18 cellular contexts compared by ENCODE assay signal in the genomic region with DNA sequence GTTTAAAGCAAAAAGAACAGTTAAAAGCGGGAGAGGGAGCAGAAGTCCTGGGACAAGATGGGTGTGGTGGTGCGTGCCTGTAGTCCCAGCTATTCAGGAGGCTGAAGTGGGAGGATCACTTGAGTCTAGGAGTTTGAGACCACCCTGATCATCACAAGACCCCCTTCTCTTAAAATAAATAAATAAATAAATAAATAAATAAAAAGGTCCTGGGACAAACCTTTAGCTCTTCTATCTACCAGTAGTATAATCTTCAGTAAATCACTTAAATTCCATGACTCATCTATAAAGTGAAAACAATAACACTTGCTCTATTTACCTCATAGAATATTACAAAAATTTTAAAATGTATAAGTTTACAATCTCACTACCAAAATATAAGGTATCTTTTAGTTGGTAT. TPM values are rescaled to one million over a fixed set of nuclear protein-coding genes. Genes with fewer than 3 reads are reported as not detected.
DNase-seq lines count a peak whose midpoint lies in the region; ATAC-seq and TF ChIP-seq lines count a peak whose summit lies in the region.
"Had no signal": no experiment of that assay in that cellular context is flagged by ENCODE, and none has a peak within 500 bp of the region (broad histone marks: within the 10 kb centered on the region; RNA-seq: fewer than 3 reads in every experiment).

No MANE protein-coding gene starts in this region.

- H2AK9ac ChIP-seq in IMR-90 (replicated peaks; ENCODE audit: low read depth, low read length, poor library complexity), result no peak overlapping the region

- dilution Hi-C loops in IMR-90 (cut with HindIII; ENCODE audit: low sequenced_read_pairs, unreplicated experiment), result no loop called here

- H3K56ac ChIP-seq in IMR-90 (ENCODE audit: extremely low read depth, insufficient read depth, low read length), result no peak overlapping the region

- H3K18ac ChIP-seq in IMR-90 (ENCODE audit: low read depth, low read length) (no peak overlapping the region), trophoblast cell (ENCODE audit: low read length) (no peak overlapping the region)

- H4K91ac ChIP-seq in IMR-90 (ENCODE audit: insufficient read depth, low read depth, low read length) (no peak overlapping the region), trophoblast cell (ENCODE audit: low read depth, low read length) (no peak overlapping the region)

- H3K4ac ChIP-seq in IMR-90 (ENCODE audit: low read depth, low read length), result no peak overlapping the region
- peak overlapping the region; percentile 94 for H3K4ac ChIP-seq in trophoblast cell (ENCODE audit: low read depth, low read length)

- no CpG with 5 or more reads among the region's 2 CpGs for WGBS in IMR-90 (ENCODE audit: extremely low coverage in 2 of 2, insufficient read length in 1 of 2), 2 experiments
- WGBS in trophoblast cell (ENCODE audit: extremely low coverage, insufficient coverage, insufficient read length), result no CpG with 5 or more reads among the region's 2 CpGs

- H3K36me3 ChIP-seq in ACC112 (ENCODE audit: insufficient read depth, low read length), result no peaks in the 10 kb centered on the region; the same call in 1 of the 2 replicates
- no peaks in the 10 kb centered on the region for H3K36me3 ChIP-seq in IMR-90 (ENCODE audit: control insufficient read depth, insufficient read depth, low read length)
- H3K36me3 ChIP-seq in trophoblast cell (ENCODE audit: control insufficient read depth in 1 of 2, insufficient read depth in 2 of 2, low read length in 2 of 2), result peaks cover 7 to 11% of the 10 kb centered on the region in 2 experiments
- peaks cover 58% of the 10 kb centered on the region for H3K36me3 ChIP-seq in BE2C

- H4K8ac ChIP-seq in IMR-90 (ENCODE audit: low read depth in 2 of 2, low read length in 2 of 2), result no peak overlapping the region; a peak in 1 of 4 replicates
- no peak overlapping the region for H4K8ac ChIP-seq in trophoblast cell (ENCODE audit: low read depth, low read length)

- POLR2A ChIA-PET in IMR-90 (lab: Charles Lee; ENCODE audit: unreplicated experiment), result no interaction called here

- no peak overlapping the region for H3K23ac ChIP-seq in IMR-90 (ENCODE audit: low read depth, low read length)
- no peak overlapping the region for H3K23ac ChIP-seq in trophoblast cell (ENCODE audit: low read length)

- H3K4me1 Mint-ChIP-seq in brain, result peaks cover 83% of the 10 kb centered on the region

- no peaks in the 10 kb centered on the region; the same call in none of the 2 replicates for H4K20me1 ChIP-seq in IMR-90 (ENCODE audit: insufficient read depth, low read length)

- H3K79me1 ChIP-seq in IMR-90 (ENCODE audit: low read depth in 1 of 2, low read length in 2 of 2), result peaks cover 9 to 27% of the 10 kb centered on the region in 2 experiments
- H3K79me1 ChIP-seq in trophoblast cell (ENCODE audit: low read length), result no peaks in the 10 kb centered on the region

- H4K12ac ChIP-seq in trophoblast cell (ENCODE audit: low read depth, low read length), result no peak overlapping the region

- H3K27ac Mint-ChIP-seq in brain, result peak overlapping the region; percentile 15 to 77 (median 41)
- H3K27ac Mint-ChIP-seq: CD8-positive, alpha-beta T cell had no signal

- ATAC-seq in IMR-90 (ENCODE audit: low read depth), result no peak
- ATAC-seq: CD8-positive, alpha-beta T cell had no signal

- intact Hi-C loops in IMR-90 (cut with micrococcal nuclease), result no loop called here

- TF ChIP-seq POLR2A in IMR-90 (IDR thresholded peaks at IDR 0.05; ENCODE audit: low read depth, low read length), result no peak

- H3K27ac ChIP-seq in ACC112 (ENCODE audit: low read depth, low read length), result 0 out of 2 replicates have a peak overlapping the region, but pooled peaks have one; percentile 77
- H3K27ac ChIP-seq in IMR-90 (ENCODE audit: insufficient read depth, low read length), result peak overlapping the region; percentile 60; the same call in 1 of the 2 replicates
- no peak overlapping the region for H3K27ac ChIP-seq in trophoblast cell (ENCODE audit: low read depth, low read length)

- no peaks in the 10 kb centered on the region for H3K9me3 ChIP-seq in IMR-90 (ENCODE audit: control insufficient read depth, insufficient read depth, low read length)
- no peaks in the 10 kb centered on the region for H3K9me3 ChIP-seq in trophoblast cell (ENCODE audit: insufficient read depth, low read depth, low read length)
- H3K9me3 ChIP-seq in BE2C, result no peaks in the 10 kb centered on the region

- H3K4me1 ChIP-seq in ACC112 (ENCODE audit: control insufficient read depth, insufficient read depth, low read length, unreplicated experiment) (peaks cover 49% of the 10 kb centered on the region), IMR-90 (ENCODE audit: control insufficient read depth, insufficient read depth, low read length) (peaks cover 6% of the 10 kb centered on the region), trophoblast cell (ENCODE audit: control insufficient read depth in 1 of 2, insufficient read depth in 2 of 2, low read length in 2 of 2) (no peaks in the 10 kb centered on the region), BE2C (peaks cover 22% of the 10 kb centered on the region)

- H2BK20ac ChIP-seq in IMR-90 (ENCODE audit: low read depth, low read length), result no peak overlapping the region

- H2BK15ac ChIP-seq in IMR-90 (ENCODE audit: low read depth, low read length), result no peak overlapping the region

- peaks cover 9% of the 10 kb centered on the region for H3K36me3 Mint-ChIP-seq in brain

- peak overlapping the region; percentile 84; the same call in 1 of the 2 replicates for H4K5ac ChIP-seq in IMR-90 (ENCODE audit: low read depth, low read length)

- no peaks in the 10 kb centered on the region for H3K9me3 Mint-ChIP-seq in brain
- H3K9me3 Mint-ChIP-seq: CD14-positive monocyte; CD8-positive, alpha-beta T cell; GM23338 had no signal

- H3K14ac ChIP-seq in IMR-90 (replicated peaks; ENCODE audit: low read depth, low read length) (no peak overlapping the region; the same call in 1 of the 2 replicates), trophoblast cell (ENCODE audit: low read length) (no peak overlapping the region)

- H2AK5ac ChIP-seq in IMR-90 (ENCODE audit: low read depth, low read length) (no peak overlapping the region), trophoblast cell (ENCODE audit: low read length) (no peak overlapping the region)

- H3K9ac ChIP-seq in IMR-90 (ENCODE audit: low read depth, low read length) (no peak overlapping the region), trophoblast cell (ENCODE audit: low read length) (no peak overlapping the region)

- no peak overlapping the region for H2BK12ac ChIP-seq in trophoblast cell (ENCODE audit: low read length)

- in situ Hi-C loops in IMR-90 (cut with MboI; ENCODE audit: low sequenced_read_pairs), result no loop called here

- no TSS peak for BruUV-seq in IMR-90 (replicated peaks; lab: Mats Ljungman, UMichigan)

- peaks cover 7% of the 10 kb centered on the region; the same call in 1 of the 2 replicates for H3K9me1 ChIP-seq in IMR-90 (ENCODE audit: insufficient read depth, low read length)

- no peaks in the 10 kb centered on the region for H3K27me3 ChIP-seq in ACC112 (ENCODE audit: insufficient read depth, low read length)
- no peaks in the 10 kb centered on the region for H3K27me3 ChIP-seq in IMR-90 (ENCODE audit: control insufficient read depth, insufficient read depth, low read length)
- H3K27me3 ChIP-seq in trophoblast cell (ENCODE audit: insufficient read depth, low read length), result no peaks in the 10 kb centered on the region
- H3K27me3 ChIP-seq in BE2C, result no peaks in the 10 kb centered on the region

- H2AFZ ChIP-seq in ACC112 (ENCODE audit: low read length, unreplicated experiment) (no peak overlapping the region), IMR-90 (replicated peaks; ENCODE audit: low read length, poor library complexity) (no peak overlapping the region), trophoblast cell (ENCODE audit: insufficient read depth, low read length, poor library complexity) (no peak overlapping the region)
- H2AFZ ChIP-seq: GM23338 had no signal

- no peak for DNase-seq in IMR-90
- DNase-seq in trophoblast cell, result no peak
- DNase-seq in RPMI8226, result no peak
- no peak for DNase-seq in BE2C
- DNase-seq in activated effector memory CD4-positive, alpha-beta T cell treated with Interleukin-2 at 50 U/mL for 16 hours, result no peak
- DNase-seq: CD8-positive, alpha-beta T cell; COR-L47; DND-41; GDM1; H7 had no signal

- peaks cover 95% of the 10 kb centered on the region for H3K79me2 ChIP-seq in ACC112 (ENCODE audit: control insufficient read depth, insufficient read depth, low read length, unreplicated experiment)
- peaks cover 5% of the 10 kb centered on the region for H3K79me2 ChIP-seq in trophoblast cell (ENCODE audit: control insufficient read depth, insufficient read depth, low read length, poor library complexity)

- H2BK120ac ChIP-seq in IMR-90 (ENCODE audit: low read depth, low read length) (no peak overlapping the region), trophoblast cell (ENCODE audit: insufficient read depth, low read length, poor library complexity) (no peak overlapping the region)

- no peak for TF ChIP-seq CTCF in IMR-90 (conservative IDR thresholded peaks at IDR 0.05; ENCODE audit: low read depth, low read length)
- TF ChIP-seq CTCF in brain (conservative IDR thresholded peaks at IDR 0.05), result no peak
- no peak for TF ChIP-seq CTCF in BE2C (IDR thresholded peaks at IDR 0.05; ENCODE audit: low read depth, low read length)

- H3K4me3 ChIP-seq in ACC112 (ENCODE audit: low read depth, low read length) (no peak overlapping the region), IMR-90 (ENCODE audit: insufficient read depth, low read depth, low read length) (no peak overlapping the region), trophoblast cell (ENCODE audit: low read depth, low read length) (no peak overlapping the region), BE2C (ENCODE audit: low read depth, low read length) (no peak overlapping the region)
- H3K4me3 ChIP-seq: GM23338 had no signal

- H3K4me3 Mint-ChIP-seq in brain, result no peak overlapping the region
- H3K4me3 Mint-ChIP-seq: CD14-positive monocyte; CD8-positive, alpha-beta T cell; GM23338 had no signal

- TF ChIP-seq RAD21 in IMR-90 (IDR thresholded peaks at IDR 0.05; ENCODE audit: low read length), result no peak

- H3K4me2 ChIP-seq in IMR-90 (ENCODE audit: low read depth, low read length) (no peak overlapping the region), trophoblast cell (ENCODE audit: low read length) (no peak overlapping the region)
- H3K4me2 ChIP-seq: GM23338 had no signal

- CTCF ChIA-PET in IMR-90 (lab: Yijun Ruan, JAX), result interaction anchor here (3.3 kb wide), 1 partner anchor 19 kb away, joined by 12 read pairs; no protein-coding TSS in a partner anchor

- peaks cover 5% of the 10 kb centered on the region for H3K27me3 Mint-ChIP-seq in brain

- H2BK5ac ChIP-seq in IMR-90 (ENCODE audit: low read depth, low read length, poor library complexity, severe bottlenecking) (peak overlapping the region; percentile 20), trophoblast cell (ENCODE audit: low read depth, low read length, poor library complexity) (no peak overlapping the region)

RNA-seq across cellular contexts. Expression of gene RACGAP1, which starts 5.8 kb away (rescaled TPM):
- 93.9 and 110 TPM in 2 replicates for total RNA-seq in IMR-90 (2012; rRNA removed)
- polyA plus RNA-seq in IMR-90 (2012; rRNA removed) (29.5 and 37.9 TPM in 2 replicates), brain (ENCODE audit: insufficient read depth, low read depth, low replicate concordance) (74.4 TPM)
- 8.5 and 15.2 TPM in 2 replicates for polyA plus RNA-seq in IMR-90 (2012; cell fraction: cytosol; rRNA removed)
- 5.1 and 18.8 TPM in 2 replicates for polyA plus RNA-seq in IMR-90 (2012; cell fraction: nucleus; rRNA removed; ENCODE audit: low replicate concordance)
- 34.8 and 37.0 TPM in 2 replicates for polyA plus RNA-seq in trophoblast cell (2013)
- polyA plus RNA-seq in BE2C (2012; ENCODE audit: insufficient read depth, insufficient read length, low read depth), result 55.2 TPM

RNA-seq across cellular contexts. Expression of gene ASIC1, which starts 37.9 kb away (rescaled TPM):
- total RNA-seq in IMR-90 (2012; rRNA removed), result 1.4 and 1.6 TPM in 2 replicates
- 9.5 and 9.9 TPM in 2 replicates for polyA plus RNA-seq in IMR-90 (2012; rRNA removed)
- polyA plus RNA-seq in IMR-90 (2012; cell fraction: cytosol; rRNA removed), result 4.7 and 8.5 TPM in 2 replicates
- polyA plus RNA-seq in IMR-90 (2012; cell fraction: nucleus; rRNA removed; ENCODE audit: low replicate concordance), result 25.9 and 31.9 TPM in 2 replicates
- 13.8 TPM for polyA plus RNA-seq in brain (ENCODE audit: insufficient read depth, low read depth, low replicate concordance)
- 0.44 and 0.62 TPM in 2 replicates for polyA plus RNA-seq in trophoblast cell (2013)
- polyA plus RNA-seq in BE2C (2012; ENCODE audit: insufficient read depth, insufficient read length, low read depth), result 60.5 TPM
- polyA plus RNA-seq: CD14-positive monocyte had no signal

RNA-seq across cellular contexts. Expression of gene AQP6, which starts 46.8 kb away (rescaled TPM):
- total RNA-seq in IMR-90 (2012; rRNA removed), result not detected in 2 replicates
- polyA plus RNA-seq in IMR-90 (2012; rRNA removed) (not detected in 2 replicates), brain (ENCODE audit: insufficient read depth, low read depth, low replicate concordance) (1.4 TPM)
- not detected in 2 replicates for polyA plus RNA-seq in IMR-90 (2012; cell fraction: cytosol; rRNA removed)
- polyA plus RNA-seq in IMR-90 (2012; cell fraction: nucleus; rRNA removed; ENCODE audit: low replicate concordance), result 0.01 and 0.03 TPM in 2 replicates
- polyA plus RNA-seq in trophoblast cell (2013), result not detected in 2 replicates
- 3.2 TPM for polyA plus RNA-seq in BE2C (2012; ENCODE audit: insufficient read depth, insufficient read length, low read depth)
- total RNA-seq: A172; CD8-positive, alpha-beta T cell; GM23338; H7; HT1080 had no signal
- polyA plus RNA-seq: AG04450, BJ, CD14-positive monocyte had no signal

RNA-seq across cellular contexts. Expression of gene AQP5, which starts 57.9 kb away (rescaled TPM):
- total RNA-seq in IMR-90 (2012; rRNA removed), result not detected in 2 replicates
- polyA plus RNA-seq in IMR-90 (2012; rRNA removed) (not detected in 2 replicates), brain (ENCODE audit: insufficient read depth, low read depth, low replicate concordance) (2.7 TPM)
- polyA plus RNA-seq in IMR-90 (2012; cell fraction: cytosol; rRNA removed), result not detected in 2 replicates
- 0.10 TPM in 1 of 2 replicates, not detected in the other for polyA plus RNA-seq in IMR-90 (2012; cell fraction: nucleus; rRNA removed; ENCODE audit: low replicate concordance)
- not detected in 2 replicates for polyA plus RNA-seq in trophoblast cell (2013)
- 3.4 TPM for polyA plus RNA-seq in BE2C (2012; ENCODE audit: insufficient read depth, insufficient read length, low read depth)
- total RNA-seq: CD8-positive, alpha-beta T cell; HT1080 had no signal
- polyA plus RNA-seq: AG04450, BJ, CD14-positive monocyte had no signal
